In genomic region chr6:35919085-35919826, GRCh38 we compare ENCODE assay signal across 8 cellular contexts. TPM values are rescaled to one million over a fixed set of nuclear protein-coding genes. Genes with fewer than 3 reads are reported as not detected.
DNase-seq lines count a peak whose midpoint lies in the region; ATAC-seq, FAIRE-seq and TF ChIP-seq lines count a peak whose summit lies in the region.

No MANE protein-coding gene starts in this region.

- DNase-seq in DND-41 (no peak), HEK293T (ENCODE audit: extremely low spot score) (no peak), SIG-M5 (lab: John Stamatoyannopoulos, UW) (peak; percentile 56), endodermal cell (no peak), posterior vena cava (ENCODE audit: low spot score) (no peak), GM12892 (ENCODE audit: insufficient read length) (no peak)
- DNase-seq in natural killer cell treated with Interleukin-12 subunit alpha and Interleukin-12 subunit beta and Interleukin-15 and Interleukin-18, amount 100 ng/mL, for 72 hours (ENCODE audit: low spot score) = no peak

- H3K4me1 ChIP-seq in DND-41 (ENCODE audit: insufficient read depth, low read length) (peaks cover 54% of the 10 kb centered on the region), endodermal cell (ENCODE audit: control insufficient read depth, insufficient read depth, low read length) (no peaks in the 10 kb centered on the region)

- H3K79me2 ChIP-seq in DND-41 (ENCODE audit: insufficient read depth, low read length) = peaks cover 80% of the 10 kb centered on the region

- peaks cover 18% of the 10 kb centered on the region for H3K36me3 Mint-ChIP-seq in endodermal cell (ENCODE audit: low read depth)
- peaks cover 12% of the 10 kb centered on the region for H3K36me3 Mint-ChIP-seq in natural killer cell treated with Interleukin-12 subunit alpha and Interleukin-12 subunit beta and Interleukin-15 and Interleukin-18, amount 100 ng/mL, for 72 hours

- intact Hi-C loops in posterior vena cava (cut with DNase I) = no loop called here

- no peak for FAIRE-seq in GM12892 (lab: Jason Lieb, UNC)

- CTCF ChIA-PET in HEK293T (lab: Yijun Ruan, JAX) = no interaction called here

- peak overlapping the region; percentile 98 for H3K27ac Mint-ChIP-seq in endodermal cell
- peak overlapping the region; percentile 91 to 95 for H3K27ac Mint-ChIP-seq in natural killer cell treated with Interleukin-12 subunit alpha and Interleukin-12 subunit beta and Interleukin-15 and Interleukin-18, amount 100 ng/mL, for 72 hours

- H4K20me1 ChIP-seq in DND-41 (ENCODE audit: insufficient read depth, low read length) = peaks cover 34% of the 10 kb centered on the region

- ATAC-seq in DND-41 (ENCODE audit: insufficient read depth, low read depth) (no peak), HG03442 (IDR thresholded peaks at IDR 0.05; ENCODE audit: unreplicated experiment) (no peak)
- peak; percentile 1 to 18 for ATAC-seq in natural killer cell treated with Interleukin-12 subunit alpha and Interleukin-12 subunit beta and Interleukin-15 and Interleukin-18, amount 100 ng/mL, for 72 hours

- no peaks in the 10 kb centered on the region for H3K27me3 Mint-ChIP-seq in endodermal cell (ENCODE audit: insufficient read depth)
- H3K27me3 Mint-ChIP-seq in natural killer cell treated with Interleukin-12 subunit alpha and Interleukin-12 subunit beta and Interleukin-15 and Interleukin-18, amount 100 ng/mL, for 72 hours = no peaks in the 10 kb centered on the region

- TF ChIP-seq CTCF in DND-41 (IDR thresholded peaks at IDR 0.05; ENCODE audit: borderline replicate concordance, extremely low read depth, low read length, poor library complexity, severe bottlenecking) (no peak), endodermal cell (conservative IDR thresholded peaks at IDR 0.05) (no peak)

- H3K36me3 ChIP-seq in DND-41 (ENCODE audit: insufficient read depth, low read length) (peaks cover 43% of the 10 kb centered on the region), endodermal cell (ENCODE audit: control insufficient read depth, insufficient read depth, low read length) (peaks cover 33% of the 10 kb centered on the region)

- no peak for TF ChIP-seq POLR2A in GM12892 (IDR thresholded peaks at IDR 0.05; ENCODE audit: low read depth, low read length)

- H3K9me3 Mint-ChIP-seq in endodermal cell = no peaks in the 10 kb centered on the region
- H3K9me3 Mint-ChIP-seq in natural killer cell treated with Interleukin-12 subunit alpha and Interleukin-12 subunit beta and Interleukin-15 and Interleukin-18, amount 100 ng/mL, for 72 hours = no peaks in the 10 kb centered on the region

- H3K4me1 Mint-ChIP-seq in endodermal cell = peaks cover 16% of the 10 kb centered on the region
- H3K4me1 Mint-ChIP-seq in natural killer cell treated with Interleukin-12 subunit alpha and Interleukin-12 subunit beta and Interleukin-15 and Interleukin-18, amount 100 ng/mL, for 72 hours (ENCODE audit: low read depth in 2 of 2) = peaks cover 32 to 41% of the 10 kb centered on the region in 2 donors

- H3K4me2 ChIP-seq in DND-41 (ENCODE audit: insufficient read depth, low read length) = peak overlapping the region; percentile 91

- peak overlapping the region; percentile 73 to 81 for H3K4me3 ChIP-seq in DND-41 (ENCODE audit: low read depth in 1 of 2, low read length in 2 of 2)
- H3K4me3 ChIP-seq in endodermal cell (ENCODE audit: low read length) = peak overlapping the region; percentile 95

- peak overlapping the region; percentile 78 for H3K9ac ChIP-seq in DND-41 (ENCODE audit: low read depth, low read length)
- peak overlapping the region; percentile 43 for H3K9ac ChIP-seq in endodermal cell (ENCODE audit: extremely low read depth, low read length, poor library complexity, severe bottlenecking)

- H3K27ac ChIP-seq in DND-41 (ENCODE audit: low read length) (peak overlapping the region; percentile 75), endodermal cell (ENCODE audit: low read depth, low read length) (no peak overlapping the region)

- H2AFZ ChIP-seq in DND-41 (ENCODE audit: low read depth, low read length) = peak overlapping the region; percentile 75

- 16 to 19% methylated on average over 6 to 8 of the region's 9 CpGs for WGBS in endodermal cell (ENCODE audit: insufficient coverage in 1 of 2, insufficient read length in 1 of 2), 2 experiments

- H3K27me3 ChIP-seq in DND-41 (ENCODE audit: insufficient read depth, low read length, poor library complexity) (no peaks in the 10 kb centered on the region), endodermal cell (ENCODE audit: control insufficient read depth, insufficient read depth, low read length, poor library complexity, severe bottlenecking) (no peaks in the 10 kb centered on the region)

- POLR2A ChIA-PET in HEK293T (lab: Yijun Ruan, JAX) = no interaction called here

- peak overlapping the region; percentile 100 for H3K4me3 Mint-ChIP-seq in endodermal cell
- H3K4me3 Mint-ChIP-seq in natural killer cell treated with Interleukin-12 subunit alpha and Interleukin-12 subunit beta and Interleukin-15 and Interleukin-18, amount 100 ng/mL, for 72 hours = peak overlapping the region; percentile 100

- H3K9me3 ChIP-seq in DND-41 (ENCODE audit: insufficient read depth, low read length, severe bottlenecking) (no peaks in the 10 kb centered on the region), endodermal cell (ENCODE audit: control insufficient read depth, low read length) (no peaks in the 10 kb centered on the region)

TF ChIP-seq in HEK293T, 16 proteins besides CTCF, POLR2A, EP300 and RAD21:
- peak; percentile 26; the same call in 1 of the 2 replicates for TF ChIP-seq CTBP1 (IDR thresholded peaks at IDR 0.05; ENCODE audit: borderline replicate concordance)
- no peak for TF ChIP-seq SUZ12 (IDR thresholded peaks at IDR 0.05)

RNA-seq across cellular contexts. Expression of gene SRPK1, which starts 1.6 kb away (rescaled TPM):
- total RNA-seq in endodermal cell (10 to 100 TPM; 86.2 to 98.5 TPM), posterior vena cava (10 to 100 TPM; 29.0 to 30.7 TPM)
- polyA plus RNA-seq in endodermal cell (2013, experiment 1 of 2) = 56.8 TPM
- polyA plus RNA-seq in endodermal cell (2013, experiment 2 of 2) = 54.6 TPM
- 100 to 1,000 TPM in 1 of 2 donors, 10 to 100 TPM in 1; 70.6 to 140 TPM for total RNA-seq in natural killer cell treated with Interleukin-12 subunit alpha and Interleukin-12 subunit beta and Interleukin-15 and Interleukin-18, amount 100 ng/mL, for 72 hours
- 49.8 TPM for polyA plus RNA-seq in GM12892 (2012; ENCODE audit: missing spikeins)

Comparison
In these comparisons a context has a peak if more than half of its experiments do, and no peak if none do; other contexts are left out.
1. ATAC-seq: peak in natural killer cell treated with Interleukin-12 subunit alpha and Interleukin-12 subunit beta and Interleukin-15 and Interleukin-18, amount 100 ng/mL, for 72 hours (2 of 2); none in DND-41 (single experiment) and HG03442 (single experiment).